Comparison of ENCODE assay signal across 1 cellular context in the genomic region with DNA sequence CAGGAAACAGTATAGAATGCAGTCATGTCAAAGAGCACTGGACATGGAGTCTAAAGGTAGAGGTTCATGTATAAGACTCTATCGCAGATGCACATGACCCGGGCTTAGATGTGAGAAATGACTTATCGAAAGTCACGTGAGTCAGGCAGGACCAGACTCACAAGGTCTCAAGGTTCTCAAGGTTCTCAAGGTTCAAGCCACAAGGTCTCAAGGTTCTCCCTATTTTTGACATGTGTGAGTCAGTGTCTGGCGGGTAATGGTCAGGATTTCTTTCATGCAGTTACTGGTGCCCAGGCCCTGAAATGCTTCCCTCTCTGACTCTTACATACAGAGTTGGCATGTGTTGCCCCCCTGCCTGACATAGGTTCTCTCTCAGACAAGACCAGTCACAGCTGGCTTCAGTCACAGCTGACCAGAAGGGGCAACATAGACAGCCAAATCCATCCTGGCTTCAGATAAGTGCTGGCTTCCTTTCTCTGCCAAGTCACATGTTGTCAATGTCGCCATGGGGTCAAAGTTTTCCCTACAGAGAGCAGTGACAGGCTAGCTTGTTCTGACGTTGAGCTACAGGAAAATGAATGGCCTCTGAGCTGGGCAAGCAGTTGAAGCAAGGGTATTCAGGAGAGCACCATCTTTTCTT.
TF ChIP-seq lines count a peak whose summit lies in the region.

No MANE protein-coding gene starts in this region.

TF ChIP-seq in SK-N-SH, 30 proteins besides CTCF, POLR2A, EP300 and RAD21 (continued from another document):
- TF ChIP-seq, protein P1, sequence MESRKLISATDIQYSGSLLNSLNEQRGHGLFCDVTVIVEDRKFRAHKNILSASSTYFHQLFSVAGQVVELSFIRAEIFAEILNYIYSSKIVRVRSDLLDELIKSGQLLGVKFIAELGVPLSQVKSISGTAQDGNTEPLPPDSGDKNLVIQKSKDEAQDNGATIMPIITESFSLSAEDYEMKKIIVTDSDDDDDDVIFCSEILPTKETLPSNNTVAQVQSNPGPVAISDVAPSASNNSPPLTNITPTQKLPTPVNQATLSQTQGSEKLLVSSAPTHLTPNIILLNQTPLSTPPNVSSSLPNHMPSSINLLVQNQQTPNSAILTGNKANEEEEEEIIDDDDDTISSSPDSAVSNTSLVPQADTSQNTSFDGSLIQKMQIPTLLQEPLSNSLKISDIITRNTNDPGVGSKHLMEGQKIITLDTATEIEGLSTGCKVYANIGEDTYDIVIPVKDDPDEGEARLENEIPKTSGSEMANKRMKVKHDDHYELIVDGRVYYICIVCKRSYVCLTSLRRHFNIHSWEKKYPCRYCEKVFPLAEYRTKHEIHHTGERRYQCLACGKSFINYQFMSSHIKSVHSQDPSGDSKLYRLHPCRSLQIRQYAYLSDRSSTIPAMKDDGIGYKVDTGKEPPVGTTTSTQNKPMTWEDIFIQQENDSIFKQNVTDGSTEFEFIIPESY (IDR thresholded peaks at IDR 0.05; ENCODE audit: borderline replicate concordance, low read depth), result no peak
- TF ChIP-seq SMC3 (IDR thresholded peaks at IDR 0.05; ENCODE audit: low read depth, low read length) (no peak), POLR2AphosphoS5 (IDR thresholded peaks at IDR 0.05; ENCODE audit: low read depth, low read length) (no peak), GATA2 (CRISPR knock-in tag; IDR thresholded peaks at IDR 0.05) (no peak)
